1 cellular context compared by ENCODE assay signal in genomic region chr12:113416091-113416754, GRCh38.
TF ChIP-seq lines count a peak whose summit lies in the region.

No MANE protein-coding gene starts in this region.

TF ChIP-seq in K562, 482 proteins besides CTCF, POLR2A, EP300 and RAD21 (continued from another document and continues in another):
- no peak for TF ChIP-seq ZBTB1 (CRISPR knock-in tag; IDR thresholded peaks at IDR 0.05; ENCODE audit: borderline replicate concordance, low read depth)
- TF ChIP-seq MLX (CRISPR knock-in tag; conservative IDR thresholded peaks at IDR 0.05), result no peak
- no peak for TF ChIP-seq BACH1 (tag; IDR thresholded peaks at IDR 0.05)
- TF ChIP-seq ZNF217 (CRISPR knock-in tag; IDR thresholded peaks at IDR 0.05), result no peak
- TF ChIP-seq EP400 (IDR thresholded peaks at IDR 0.05), result no peak
- no peak for TF ChIP-seq ZNF239 (CRISPR knock-in tag; IDR thresholded peaks at IDR 0.05)
- TF ChIP-seq ID3 (CRISPR knock-in tag; IDR thresholded peaks at IDR 0.05), result no peak
- 0 out of 2 replicates have a peak, but pooled peaks have one; percentile 44 for TF ChIP-seq ID3 (tag; IDR thresholded peaks at IDR 0.05)
- no peak for TF ChIP-seq SRSF7 (optimal IDR thresholded peaks at IDR 0.05; ENCODE audit: low read depth, low read length)
- peak in 1 of 2 experiments; percentile 58 for TF ChIP-seq AFF1 (IDR thresholded peaks at IDR 0.05; ENCODE audit: low read depth in 1 of 2, partially characterized antibody in 2 of 2)
- no peak for TF ChIP-seq PTRF (tag; IDR thresholded peaks at IDR 0.05)
- no peak for TF ChIP-seq ZNF398 (CRISPR knock-in tag; IDR thresholded peaks at IDR 0.05)
- TF ChIP-seq CREB5 (CRISPR knock-in tag; IDR thresholded peaks at IDR 0.05), result no peak
- TF ChIP-seq MBD1 (CRISPR knock-in tag; IDR thresholded peaks at IDR 0.05), result no peak
- no peak for TF ChIP-seq TCF15 (CRISPR knock-in tag; IDR thresholded peaks at IDR 0.05)
- TF ChIP-seq MXD1 (CRISPR knock-in tag; IDR thresholded peaks at IDR 0.05; ENCODE audit: borderline replicate concordance, poor library complexity, severe bottlenecking), result no peak
- TF ChIP-seq ZBTB26 (CRISPR knock-in tag; IDR thresholded peaks at IDR 0.05), result no peak
- TF ChIP-seq DLX4 (CRISPR knock-in tag; IDR thresholded peaks at IDR 0.05), result no peak
- 0 out of 2 replicates have a peak, but pooled peaks have one; percentile 17 for TF ChIP-seq ESRRA (IDR thresholded peaks at IDR 0.05; ENCODE audit: borderline replicate concordance, low read depth)
- no peak for TF ChIP-seq YY1 (IDR thresholded peaks at IDR 0.05; ENCODE audit: borderline replicate concordance in 1 of 3, control insufficient read depth in 1 of 3, extremely low read depth in 1 of 3, insufficient read depth in 3 of 3, insufficient read length in 1 of 3, insufficient replicate concordance in 2 of 3, low read depth in 1 of 3, low read length in 2 of 3)
- peak; percentile 85 for TF ChIP-seq FOSL1 (tag; conservative IDR thresholded peaks at IDR 0.05)
- no peak for TF ChIP-seq ZNF778 (CRISPR knock-in tag; IDR thresholded peaks at IDR 0.05)
- TF ChIP-seq PTBP1 (IDR thresholded peaks at IDR 0.05; ENCODE audit: low read depth, low read length), result no peak
- TF ChIP-seq GATAD2B (IDR thresholded peaks at IDR 0.05; ENCODE audit: borderline replicate concordance), result no peak
- TF ChIP-seq NCOA1 (IDR thresholded peaks at IDR 0.05; ENCODE audit: low read depth), result no peak
- no peak for TF ChIP-seq HDAC2 (IDR thresholded peaks at IDR 0.05)
- TF ChIP-seq TAF15 (IDR thresholded peaks at IDR 0.05; ENCODE audit: low read depth, low read length), result no peak
- TF ChIP-seq BRCA1 (IDR thresholded peaks at IDR 0.05), result no peak
- no peak for TF ChIP-seq BRCA1 (CRISPR knock-in tag; IDR thresholded peaks at IDR 0.05)
- TF ChIP-seq MTA1 (IDR thresholded peaks at IDR 0.05; ENCODE audit: borderline replicate concordance), result peak; percentile 22; the same call in 1 of the 2 replicates
- no peak for TF ChIP-seq ZNF699 (CRISPR knock-in tag; IDR thresholded peaks at IDR 0.05; ENCODE audit: insufficient replicate concordance)
- no peak for TF ChIP-seq THRAP3 (IDR thresholded peaks at IDR 0.05; ENCODE audit: borderline replicate concordance)
- no peak for TF ChIP-seq ZNF76 (CRISPR knock-in tag; IDR thresholded peaks at IDR 0.05; ENCODE audit: borderline replicate concordance)
- no peak for TF ChIP-seq ARNT (IDR thresholded peaks at IDR 0.05)
- TF ChIP-seq ZNF592 (IDR thresholded peaks at IDR 0.05), result no peak; the same call in 1 of the 2 replicates
- TF ChIP-seq NRF1 (conservative IDR thresholded peaks at IDR 0.05 in 1 of 2, IDR thresholded peaks at IDR 0.05 in 1 of 2), result no peak
- peak; percentile 45; the same call in 1 of the 2 replicates for TF ChIP-seq ZBTB7A (IDR thresholded peaks at IDR 0.05; ENCODE audit: borderline replicate concordance, control insufficient read depth, low read depth, low read length)
- peak; percentile 64; the same call in 1 of the 2 replicates for TF ChIP-seq ZNF583 (CRISPR knock-in tag; IDR thresholded peaks at IDR 0.05)
- no peak for TF ChIP-seq HDAC3 (IDR thresholded peaks at IDR 0.05; ENCODE audit: borderline replicate concordance, partially characterized antibody)
- TF ChIP-seq TARDBP (IDR thresholded peaks at IDR 0.05), result no peak
- TF ChIP-seq ZNF639 (CRISPR knock-in tag; conservative IDR thresholded peaks at IDR 0.05 in 1 of 2, IDR thresholded peaks at IDR 0.05 in 1 of 2), result peak in 1 of 2 experiments; percentile 64; a peak in 2 of 4 replicates
- no peak for TF ChIP-seq ZNF57 (CRISPR knock-in tag; IDR thresholded peaks at IDR 0.05)
- TF ChIP-seq NFXL1 (CRISPR knock-in tag; IDR thresholded peaks at IDR 0.05), result no peak
